ENCODE assay signal across 1 cellular context in the genomic region with DNA sequence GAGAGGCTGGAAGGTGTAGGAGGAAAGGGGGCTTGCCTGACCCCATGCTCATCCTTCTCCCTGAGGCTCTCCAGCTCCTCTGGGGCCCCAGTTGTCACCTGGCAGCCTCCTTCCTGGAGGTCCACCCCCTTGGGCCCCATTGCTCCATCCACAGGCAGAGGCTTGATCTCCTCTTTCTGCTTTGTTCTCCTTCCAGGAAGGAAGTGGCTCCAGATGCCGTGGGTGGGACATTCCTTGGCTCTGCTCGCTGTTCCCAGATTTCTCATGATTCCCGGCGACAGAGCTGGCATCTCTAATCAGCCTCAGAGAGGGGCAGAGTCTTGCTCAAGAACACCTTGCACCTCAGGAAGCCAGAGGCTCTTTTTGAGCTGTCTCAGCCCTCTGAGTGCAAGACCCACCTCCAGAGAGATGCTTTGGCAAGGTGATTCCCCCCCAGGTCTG.
TF ChIP-seq lines count a peak whose summit lies in the region.

No MANE protein-coding gene starts in this region.

TF ChIP-seq in H1, 55 proteins besides CTCF, POLR2A, EP300 and RAD21 (continued from another document):
- TF ChIP-seq EGR1 (IDR thresholded peaks at IDR 0.05; ENCODE audit: borderline replicate concordance, low read depth, low read length) (no peak), ATF3 (IDR thresholded peaks at IDR 0.05; ENCODE audit: insufficient read depth, low read depth, low read length) (no peak), KDM1A (IDR thresholded peaks at IDR 0.05; ENCODE audit: borderline replicate concordance, low read length) (no peak), TBP (IDR thresholded peaks at IDR 0.05; ENCODE audit: low read depth, low read length) (no peak), CHD1 (IDR thresholded peaks at IDR 0.05; ENCODE audit: low read depth, low read length) (no peak)
